ENCODE assay signal across 12 cellular contexts in the genomic region with DNA sequence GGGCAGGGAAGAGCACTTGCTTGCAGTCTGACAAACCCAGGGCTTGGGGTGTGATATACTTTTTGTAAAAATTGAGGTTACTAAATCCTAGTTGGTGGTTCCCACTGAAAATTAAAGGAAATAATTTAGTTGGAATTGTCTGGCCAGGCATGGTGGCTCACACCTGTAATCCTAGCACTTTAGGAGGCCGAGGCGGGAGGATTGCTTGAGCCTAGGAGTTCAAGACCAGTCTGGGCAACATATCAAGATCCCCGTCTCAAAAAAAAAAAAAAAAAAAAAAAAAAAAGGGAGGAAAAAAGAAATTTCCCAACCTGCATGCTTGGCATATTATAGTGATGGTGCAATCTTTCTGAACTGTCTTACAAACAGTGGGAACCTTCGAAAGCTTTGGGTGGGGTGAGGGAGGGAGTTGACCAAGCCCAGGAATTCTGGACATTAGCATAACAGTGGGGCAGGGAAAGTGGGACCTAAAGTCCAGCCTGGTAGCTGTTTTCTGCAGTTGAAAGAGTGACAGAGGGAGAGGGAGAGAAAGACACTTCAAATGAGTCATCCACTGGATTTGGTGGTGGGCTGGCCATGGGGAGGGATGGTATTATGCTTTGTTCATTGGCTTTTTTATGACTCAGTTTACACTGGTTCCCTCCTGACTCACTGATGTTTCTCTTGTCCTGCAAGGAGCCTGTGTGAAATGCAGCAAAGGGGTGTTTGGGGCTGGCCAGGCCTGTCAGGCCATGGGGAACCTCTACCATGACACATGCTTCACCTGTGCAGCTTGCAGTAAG. TPM values are rescaled to one million over a fixed set of nuclear protein-coding genes. Genes with fewer than 3 reads are reported as not detected.
DNase-seq lines count a peak whose midpoint lies in the region; ATAC-seq, FAIRE-seq and TF ChIP-seq lines count a peak whose summit lies in the region.
"Had no signal": no experiment of that assay in that cellular context is flagged by ENCODE, and none has a peak within 500 bp of the region (broad histone marks: within the 10 kb centered on the region; RNA-seq: fewer than 3 reads in every experiment).

No MANE protein-coding gene starts in this region.

- no peaks in the 10 kb centered on the region for H3K27me3 ChIP-seq in left ventricle myocardium inferior (ENCODE audit: low read depth)
- H3K27me3 ChIP-seq: BLaER1 had no signal

- no peaks in the 10 kb centered on the region for H3K9me3 ChIP-seq in left ventricle myocardium inferior (replicated peaks)

- no peak overlapping the region for H3K27ac Mint-ChIP-seq in activated naive CD8-positive, alpha-beta T cell treated with anti-CD3 and anti-CD28 coated beads for 36 hours
- H3K27ac Mint-ChIP-seq: nephron had no signal

- H3K9me3 Mint-ChIP-seq in activated naive CD8-positive, alpha-beta T cell treated with anti-CD3 and anti-CD28 coated beads for 36 hours: no peaks in the 10 kb centered on the region
- H3K9me3 Mint-ChIP-seq: nephron had no signal

- DNase-seq in left ventricle myocardium superior (no peak), left ventricle myocardium inferior (no peak), astrocyte of the hippocampus (ENCODE audit: low read depth, low spot score) (peak; percentile 91), iPS-NIHi11 (ENCODE audit: low spot score) (peak; percentile 65), urothelium cell line (ENCODE audit: low spot score) (peak; percentile 74), cerebellar cortex (ENCODE audit: low spot score) (no peak)
- no peak for DNase-seq in activated naive CD8-positive, alpha-beta T cell treated with anti-CD3 and anti-CD28 coated beads for 36 hours
- DNase-seq: NCI-H1092 treated with DMSO at 0.1 percent for 48 hours, SHP77 had no signal

- ATAC-seq in left ventricle myocardium superior (peak; percentile 46), GM18868 (IDR thresholded peaks at IDR 0.05; ENCODE audit: unreplicated experiment) (no peak)

- no peak overlapping the region for H3K4me3 ChIP-seq in left ventricle myocardium inferior
- H3K4me3 ChIP-seq: BLaER1 had no signal

- TF ChIP-seq CTCF in left ventricle myocardium inferior (IDR thresholded peaks at IDR 0.05; ENCODE audit: borderline replicate concordance): no peak

- peaks cover 20% of the 10 kb centered on the region for H3K36me3 ChIP-seq in left ventricle myocardium inferior

- peaks cover 22% of the 10 kb centered on the region for H3K4me1 Mint-ChIP-seq in activated naive CD8-positive, alpha-beta T cell treated with anti-CD3 and anti-CD28 coated beads for 36 hours

- FAIRE-seq in urothelium cell line (lab: Jason Lieb, UNC): no peak

- H3K27ac ChIP-seq in left ventricle myocardium inferior (replicated peaks): no peak overlapping the region
- H3K27ac ChIP-seq: BLaER1 had no signal

- intact Hi-C loops in left ventricle myocardium superior (cut with micrococcal nuclease) (no loop called here), left ventricle myocardium inferior (cut with micrococcal nuclease) (no loop called here)

- H3K36me3 Mint-ChIP-seq in activated naive CD8-positive, alpha-beta T cell treated with anti-CD3 and anti-CD28 coated beads for 36 hours: peaks cover 8% of the 10 kb centered on the region

- no peaks in the 10 kb centered on the region for H3K27me3 Mint-ChIP-seq in activated naive CD8-positive, alpha-beta T cell treated with anti-CD3 and anti-CD28 coated beads for 36 hours

- H3K4me1 ChIP-seq in left ventricle myocardium inferior: peaks cover 55% of the 10 kb centered on the region

- no peak overlapping the region for H3K4me3 Mint-ChIP-seq in activated naive CD8-positive, alpha-beta T cell treated with anti-CD3 and anti-CD28 coated beads for 36 hours
- H3K4me3 Mint-ChIP-seq: nephron had no signal

RNA-seq across cellular contexts. Expression of a gene that starts 41.1 kb away (rescaled TPM):
- total RNA-seq in left ventricle myocardium superior: 31.9 TPM
- total RNA-seq in left ventricle myocardium inferior: 27.8 TPM
- total RNA-seq in activated naive CD8-positive, alpha-beta T cell treated with anti-CD3 and anti-CD28 coated beads for 36 hours: 10 to 100 TPM; 23.8 to 26.5 TPM

RNA-seq across cellular contexts. Expression of a gene that starts 53.5 kb away (rescaled TPM):
- 23.6 TPM for total RNA-seq in left ventricle myocardium superior
- 20.9 TPM for total RNA-seq in left ventricle myocardium inferior
- total RNA-seq in activated naive CD8-positive, alpha-beta T cell treated with anti-CD3 and anti-CD28 coated beads for 36 hours: 100 to 1,000 TPM in 1 of 2 experiments, 10 to 100 TPM in 1; 99.3 to 101 TPM

Comparison
In these comparisons a context has a peak if more than half of its experiments do, and no peak if none do; other contexts are left out.
1. DNase-seq: peak in astrocyte of the hippocampus (single experiment), iPS-NIHi11 (single experiment) and urothelium cell line (single experiment); none in left ventricle myocardium superior (single experiment), left ventricle myocardium inferior (single experiment), cerebellar cortex (single experiment) and activated naive CD8-positive, alpha-beta T cell treated with anti-CD3 and anti-CD28 coated beads for 36 hours (single experiment).